30 cellular contexts compared by ENCODE assay signal in genomic region chr3:64550745-64551144, GRCh38.
"Had no signal": no experiment of that assay in that cellular context is flagged by ENCODE, and none has a peak within 500 bp of the region (broad histone marks: within the 10 kb centered on the region; RNA-seq: fewer than 3 reads in every experiment).

No MANE protein-coding gene starts in this region.

- H3K4me3 ChIP-seq: colonic mucosa, heart right ventricle, lower lobe of right lung, pancreas, right lobe of liver, smooth muscle cell, testis, tibial artery, upper lobe of left lung had no signal

- H3K27me3 ChIP-seq: colonic mucosa, heart right ventricle, pancreas, right lobe of liver, testis, tibial artery, upper lobe of left lung had no signal

- ATAC-seq: esophagus mucosa; foreskin keratinocyte; heart right ventricle; left colon; left ventricle myocardium superior; lower lobe of right lung; natural killer cell treated with Interleukin-12 subunit alpha and Interleukin-12 subunit beta and Interleukin-15 and Interleukin-18, amount 100 ng/mL, for 72 hours; pancreas; stimulated activated naive CD8-positive, alpha-beta T cell treated with anti-CD3 and anti-CD28 coated beads, Interleukin-15, amount 100 ng/mL, for 72 hours had no signal

- H3K36me3 ChIP-seq: colonic mucosa, right lobe of liver had no signal

- H3K27ac ChIP-seq: colonic mucosa, epithelial cell of prostate, foreskin keratinocyte, heart right ventricle, lower lobe of right lung, pancreas, testis, upper lobe of left lung had no signal

- H3K36me3 Mint-ChIP-seq: naive B cell; natural killer cell treated with Interleukin-12 subunit alpha and Interleukin-12 subunit beta and Interleukin-15 and Interleukin-18, amount 100 ng/mL, for 72 hours had no signal

- H3K4me1 ChIP-seq: colonic mucosa, foreskin keratinocyte, testis, upper lobe of left lung had no signal

- H3K9me3 ChIP-seq: colonic mucosa, heart right ventricle, lower lobe of right lung, pancreas, right lobe of liver, testis, tibial artery, upper lobe of left lung had no signal

- DNase-seq: central memory CD4-positive, alpha-beta T cell; colonic mucosa; effector CD8-positive, alpha-beta T cell; endodermal cell; foreskin keratinocyte; glutamatergic neuron; heart right ventricle; hippocampal formation; kidney glomerular epithelial cell; left colon; left ventricle myocardium superior; lower lobe of right lung; naive B cell; occipital lobe; pancreas; right lobe of liver; stimulated activated CD4-positive, alpha-beta T cell treated with anti-CD3 and anti-CD28 coated beads, Interleukin-12 subunit alpha, Interleukin-12 subunit beta, amount 100 ng/mL, for 4 hours; stimulated activated CD4-positive, alpha-beta T cell treated with anti-CD3 and anti-CD28 coated beads, Interleukin-1b, Interleukin-23, amount 100 ng/mL, for 48 hours; stimulated activated CD4-positive, alpha-beta T cell treated with anti-CD3 and anti-CD28 coated beads, Interleukin-4, amount 100 ng/mL, for 1 hour; stimulated activated CD8-positive, alpha-beta memory T cell treated with anti-CD3 and anti-CD28 coated beads, Interleukin-4, amount 100 ng/mL, for 48 hours; stimulated activated naive CD4-positive, alpha-beta T cell; stimulated activated naive CD8-positive, alpha-beta T cell treated with anti-CD3 and anti-CD28 coated beads, Interleukin-15, amount 100 ng/mL, for 72 hours; testis; tibial artery had no signal

- H3K4me1 Mint-ChIP-seq: naive B cell; stimulated activated naive CD8-positive, alpha-beta T cell treated with anti-CD3 and anti-CD28 coated beads, Interleukin-15, amount 100 ng/mL, for 72 hours had no signal

- H3K27me3 Mint-ChIP-seq: dendritic cell treated with granulocyte-macrophage colony-stimulating factor and Interleukin-4, amounts not matched to agents 40 ng/mL and 50 ng/mL, for 4 days; natural killer cell treated with Interleukin-12 subunit alpha and Interleukin-12 subunit beta and Interleukin-15 and Interleukin-18, amount 100 ng/mL, for 72 hours had no signal

- H3K9me3 Mint-ChIP-seq: dendritic cell treated with granulocyte-macrophage colony-stimulating factor and Interleukin-4, amounts not matched to agents 40 ng/mL and 50 ng/mL, for 4 days; endodermal cell; stimulated activated naive CD8-positive, alpha-beta T cell treated with anti-CD3 and anti-CD28 coated beads, Interleukin-15, amount 100 ng/mL, for 72 hours had no signal

- H3K4me3 Mint-ChIP-seq: dendritic cell treated with granulocyte-macrophage colony-stimulating factor and Interleukin-4, amounts not matched to agents 40 ng/mL and 50 ng/mL, for 4 days; endodermal cell; naive B cell; natural killer cell treated with Interleukin-12 subunit alpha and Interleukin-12 subunit beta and Interleukin-15 and Interleukin-18, amount 100 ng/mL, for 72 hours; stimulated activated naive CD8-positive, alpha-beta T cell treated with anti-CD3 and anti-CD28 coated beads, Interleukin-15, amount 100 ng/mL, for 72 hours had no signal

- H3K27ac Mint-ChIP-seq: dendritic cell treated with granulocyte-macrophage colony-stimulating factor and Interleukin-4, amounts not matched to agents 40 ng/mL and 50 ng/mL, for 4 days; endodermal cell; naive B cell; natural killer cell treated with Interleukin-12 subunit alpha and Interleukin-12 subunit beta and Interleukin-15 and Interleukin-18, amount 100 ng/mL, for 72 hours; stimulated activated naive CD8-positive, alpha-beta T cell treated with anti-CD3 and anti-CD28 coated beads, Interleukin-15, amount 100 ng/mL, for 72 hours had no signal
